In the genomic region with DNA sequence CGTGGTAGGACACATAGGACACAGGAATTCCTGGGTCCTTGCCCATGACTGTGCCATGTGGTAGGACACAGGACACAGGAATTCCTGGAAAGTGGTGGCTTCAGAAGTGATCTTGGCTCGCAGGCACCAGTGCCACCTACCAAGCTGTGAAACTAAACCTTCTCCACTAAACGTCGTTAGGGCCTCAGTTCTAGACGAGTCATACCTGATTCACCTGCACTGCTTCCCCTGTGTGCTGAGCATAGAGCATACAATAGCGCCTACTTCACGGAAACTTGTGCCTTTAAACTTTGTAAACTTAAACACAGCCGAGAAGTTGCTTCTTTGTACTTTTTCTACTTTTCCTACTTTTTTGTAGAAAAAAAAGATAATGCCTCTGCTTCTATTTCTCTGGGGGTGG, we compare ENCODE assay signal across 1 cellular context.
TF ChIP-seq lines count a peak whose summit lies in the region.

No MANE protein-coding gene starts in this region.

TF ChIP-seq in H1, 55 proteins besides CTCF, POLR2A, EP300 and RAD21:
- TF ChIP-seq SIN3A (conservative IDR thresholded peaks at IDR 0.05 in 1 of 2, IDR thresholded peaks at IDR 0.05 in 1 of 2; ENCODE audit: low read depth in 1 of 2, low read length in 2 of 2) (no peak), BACH1 (IDR thresholded peaks at IDR 0.05; ENCODE audit: low read length) (no peak), TBP (IDR thresholded peaks at IDR 0.05; ENCODE audit: low read depth, low read length) (no peak), NRF1 (IDR thresholded peaks at IDR 0.05; ENCODE audit: low read depth, low read length) (no peak), SAP30 (IDR thresholded peaks at IDR 0.05; ENCODE audit: insufficient read depth, insufficient replicate concordance, low read length) (no peak), USF2 (IDR thresholded peaks at IDR 0.05; ENCODE audit: low read length) (no peak), SUZ12 (IDR thresholded peaks at IDR 0.05; ENCODE audit: low read length) (no peak), SP1 (IDR thresholded peaks at IDR 0.05; ENCODE audit: low read depth, low read length) (no peak), NANOG (IDR thresholded peaks at IDR 0.05; ENCODE audit: insufficient read depth, low read depth, low read length, poor library complexity, severe bottlenecking) (no peak), POU5F1 (IDR thresholded peaks at IDR 0.05; ENCODE audit: low read depth, low read length) (no peak), RNF2 (IDR thresholded peaks at IDR 0.05; ENCODE audit: borderline replicate concordance, low read depth, low read length, missing control alignments, poor library complexity, severe bottlenecking) (no peak), CBX8 (IDR thresholded peaks at IDR 0.05; ENCODE audit: borderline replicate concordance, low read depth, low read length) (no peak)
